9 cellular contexts compared by ENCODE assay signal in the genomic region with DNA sequence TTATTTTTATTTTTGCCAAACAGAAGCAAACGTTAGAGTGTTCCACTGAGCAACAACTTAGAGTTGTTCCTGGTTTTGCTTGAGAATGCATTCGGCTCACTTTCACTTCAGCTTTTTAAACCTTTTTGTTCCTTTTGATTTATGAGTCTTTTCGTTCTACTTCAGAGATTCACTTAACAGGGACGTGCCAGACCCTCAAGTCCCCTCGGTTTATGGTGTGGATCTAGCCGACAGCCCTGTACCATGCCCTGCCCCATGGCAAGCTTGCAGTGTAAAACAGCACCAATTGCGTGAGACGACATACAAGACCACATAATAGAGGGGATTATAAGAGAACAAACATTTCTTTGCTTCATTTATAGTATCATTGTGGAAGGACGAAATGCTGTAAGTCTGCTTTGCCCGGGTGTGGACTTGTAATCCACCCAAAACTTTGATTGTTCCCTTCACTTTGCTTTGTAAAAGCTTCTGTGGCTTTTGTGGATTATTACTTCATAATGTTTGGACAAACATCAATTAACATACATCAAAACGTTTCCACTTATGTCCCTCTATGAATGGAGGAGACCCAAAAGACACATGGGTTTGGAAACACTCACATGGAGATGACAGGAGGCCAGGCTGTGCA.
A peak's percentile ranks its signal among the peaks of the same experiment; 100 is the strongest.
DNase-seq lines count a peak whose midpoint lies in the region; ATAC-seq and TF ChIP-seq lines count a peak whose summit lies in the region.
"Had no signal": no experiment of that assay in that cellular context is flagged by ENCODE, and none has a peak within 500 bp of the region (broad histone marks: within the 10 kb centered on the region; RNA-seq: fewer than 3 reads in every experiment).

No MANE protein-coding gene starts in this region.

- no peaks in the 10 kb centered on the region for H3K27me3 Mint-ChIP-seq in neural crest cell (ENCODE audit: low read depth)
- H3K27me3 Mint-ChIP-seq in H9 (ENCODE audit: low read depth), result no peaks in the 10 kb centered on the region; the same call in 1 of the 2 replicates

- ATAC-seq in GM18511 (IDR thresholded peaks at IDR 0.05; ENCODE audit: unreplicated experiment), result peak; percentile 59
- ATAC-seq in HG02852 (IDR thresholded peaks at IDR 0.05; ENCODE audit: unreplicated experiment), result peak; percentile 68
- no peak for ATAC-seq in GM19328 (IDR thresholded peaks at IDR 0.05; ENCODE audit: unreplicated experiment)
- no peak for ATAC-seq in SK-N-SH treated with all-trans-retinoic acid at 6 μM for 48 hours

- no peaks in the 10 kb centered on the region for H3K79me2 ChIP-seq in H9 (ENCODE audit: insufficient read depth, low read length)

- no CpG with 5 or more reads among the region's 11 CpGs for WGBS in H9 (ENCODE audit: extremely low coverage, insufficient read length, low lambda C conversion rate)

- H3K9me3 Mint-ChIP-seq in neural crest cell, result no peaks in the 10 kb centered on the region
- H3K9me3 Mint-ChIP-seq in H9, result no peaks in the 10 kb centered on the region

- H3K4ac ChIP-seq in H9 (ENCODE audit: low read depth, low read length), result no peak overlapping the region

- no peaks in the 10 kb centered on the region for H3K23me2 ChIP-seq in H9 (ENCODE audit: insufficient read length, low read depth, low read length, poor library complexity, severe bottlenecking)

- no peaks in the 10 kb centered on the region for H4K20me1 ChIP-seq in H9 (ENCODE audit: control insufficient read depth, insufficient read depth, insufficient read length)

- no peak overlapping the region for H3K56ac ChIP-seq in H9 (ENCODE audit: insufficient read length, low read depth, low read length)

- H3K4me1 Mint-ChIP-seq in neural crest cell, result peaks cover 21% of the 10 kb centered on the region
- H3K4me1 Mint-ChIP-seq in H9, result peaks cover 11 to 13% of the 10 kb centered on the region in 2 experiments

- no peaks in the 10 kb centered on the region for H3K4me1 ChIP-seq in H9 (ENCODE audit: insufficient read depth, low read length)

- H4K5ac ChIP-seq in H9 (ENCODE audit: insufficient read length, low read depth, low read length), result no peak overlapping the region

- H3K4me3 Mint-ChIP-seq in neural crest cell (no peak overlapping the region), H9 (no peak overlapping the region; a peak in 1 of 5 replicates)

- H3K14ac ChIP-seq in H9 (ENCODE audit: insufficient read depth, low read length), result no peak overlapping the region

- H4K8ac ChIP-seq in H9 (replicated peaks; ENCODE audit: insufficient read length, low read depth, low read length), result no peak overlapping the region

- no peak overlapping the region for H2BK120ac ChIP-seq in H9 (ENCODE audit: low read depth, low read length, poor library complexity, severe bottlenecking)

- H3K36me3 Mint-ChIP-seq in neural crest cell (ENCODE audit: low read depth) (no peaks in the 10 kb centered on the region), H9 (ENCODE audit: insufficient read depth in 1 of 3, low read depth in 3 of 3) (no peaks in the 10 kb centered on the region)

- no peak overlapping the region for H3K18ac ChIP-seq in H9 (ENCODE audit: insufficient read length, low read depth, low read length)

- H2BK5ac ChIP-seq in H9 (ENCODE audit: insufficient read length, low read length), result no peak overlapping the region

- H2AK5ac ChIP-seq in H9 (ENCODE audit: insufficient read length, low read length), result no peak overlapping the region

- no peak overlapping the region for H3K27ac ChIP-seq in H9 (ENCODE audit: insufficient read length, low read depth, low read length)

- peak; percentile 25 for DNase-seq in RPMI7951 (ENCODE audit: low read depth)
- no peak for DNase-seq in neural crest cell (ENCODE audit: low read depth, low spot score)
- no peak for DNase-seq in H9
- no peak for DNase-seq in NCI-H2227 treated with DMSO at 0.1 percent for 48 hours (lab: John Stamatoyannopoulos, UW)
- DNase-seq: activated CD4-positive, CD25-positive, alpha-beta regulatory T cell had no signal

- H4K91ac ChIP-seq in H9 (ENCODE audit: insufficient read length, low read depth, low read length), result no peak overlapping the region

- H2BK12ac ChIP-seq in H9 (ENCODE audit: insufficient read length, low read depth, low read length), result no peak overlapping the region

- H2AFZ ChIP-seq in H9 (ENCODE audit: low read length), result no peak overlapping the region

- no peaks in the 10 kb centered on the region for H3K9me3 ChIP-seq in H9 (ENCODE audit: control insufficient read depth, low read depth, low read length)

- no peaks in the 10 kb centered on the region for H3K27me3 ChIP-seq in H9 (ENCODE audit: insufficient read depth, low read length)

- H2BK20ac ChIP-seq in H9 (ENCODE audit: low read depth, low read length, poor library complexity, severe bottlenecking), result no peak overlapping the region

- H3K9ac ChIP-seq in H9 (ENCODE audit: extremely low read depth, insufficient read length, low read length), result no peak overlapping the region

- H3K4me2 ChIP-seq in H9 (ENCODE audit: insufficient read depth, insufficient read length, low read length), result no peak overlapping the region

- TF ChIP-seq CTCF in neural crest cell (conservative IDR thresholded peaks at IDR 0.05) (no peak), H9 (conservative IDR thresholded peaks at IDR 0.05) (no peak)

- H3K27ac Mint-ChIP-seq in neural crest cell (ENCODE audit: unreplicated experiment), result peak overlapping the region; percentile 4
- H3K27ac Mint-ChIP-seq in H9, result no peak overlapping the region

- H3T11ph ChIP-seq in H9 (ENCODE audit: low read length), result no peak overlapping the region

- H3K23ac ChIP-seq in H9 (ENCODE audit: insufficient read length, low read depth, low read length), result no peak overlapping the region

- no peaks in the 10 kb centered on the region for H3K79me1 ChIP-seq in H9 (ENCODE audit: insufficient read depth, low read depth, low read length, poor library complexity, severe bottlenecking)

- H2BK15ac ChIP-seq in H9 (ENCODE audit: low read depth, low read length), result no peak overlapping the region

TF ChIP-seq in SK-N-SH treated with all-trans-retinoic acid at 6 μM for 48 hours, 23 proteins besides CTCF, POLR2A, EP300 and RAD21:
- TF ChIP-seq OSR1 (CRISPR knock-in tag; IDR thresholded peaks at IDR 0.05) (no peak), ESRRG (CRISPR knock-in tag; IDR thresholded peaks at IDR 0.05) (no peak), ZNF565 (CRISPR knock-in tag; conservative IDR thresholded peaks at IDR 0.05; ENCODE audit: low read depth) (no peak), ZNF8 (CRISPR knock-in tag; IDR thresholded peaks at IDR 0.05) (no peak)

Comparison
In these comparisons a context has a peak if more than half of its experiments do, and no peak if none do; other contexts are left out.
1. ATAC-seq: peak in GM18511 (single experiment) and HG02852 (single experiment); none in GM19328 (single experiment) and SK-N-SH treated with all-trans-retinoic acid at 6 μM for 48 hours (single experiment).